Comparison of ENCODE assay signal across 13 cellular contexts in genomic region chr4:8539661-8540060, GRCh38. TPM values are rescaled to one million over a fixed set of nuclear protein-coding genes. Genes with fewer than 3 reads are reported as not detected.
A peak's percentile ranks its signal among the peaks of the same experiment; 100 is the strongest.
DNase-seq lines count a peak whose midpoint lies in the region; ATAC-seq and TF ChIP-seq lines count a peak whose summit lies in the region.
"Had no signal": no experiment of that assay in that cellular context is flagged by ENCODE, and none has a peak within 500 bp of the region (broad histone marks: within the 10 kb centered on the region; RNA-seq: fewer than 3 reads in every experiment).

No MANE protein-coding gene starts in this region.

- DNase-seq in EL, result no peak
- DNase-seq in CD14-positive monocyte (ENCODE audit: low spot score), result no peak
- DNase-seq in DMS114 treated with DMSO at 0.1 percent for 48 hours (lab: John Stamatoyannopoulos, UW; ENCODE audit: unreplicated experiment), result no peak
- DNase-seq in HuH-7.5 (ENCODE audit: low spot score), result no peak
- DNase-seq: left colon had no signal

- H3K9ac ChIP-seq in BLaER1 treated with 17β-estradiol and CSF1 and Interleukin-3, amounts not matched to agents 10 nM and 100 nM, result no peak overlapping the region

- intact Hi-C loops in CD14-positive monocyte (cut with micrococcal nuclease), result no loop called here

- H3K4me2 ChIP-seq in BLaER1 treated with 17β-estradiol and CSF1 and Interleukin-3, amounts not matched to agents 10 nM and 100 nM, result peak overlapping the region; percentile 36 to 81 (median 63); a peak in 21 of 22 replicates

- no peaks in the 10 kb centered on the region for H3K9me3 Mint-ChIP-seq in activated T-helper 17 cell treated with anti-CD3 and anti-CD28 coated beads, Interleukin-2, amount 50 U/mL, for 72 hours
- H3K9me3 Mint-ChIP-seq in CD14-positive monocyte, result peaks cover under 1 to 13% (median 7%) of the 10 kb centered on the region in 7 donors
- H3K9me3 Mint-ChIP-seq: nephron had no signal

- H3K36me3 ChIP-seq in BLaER1 treated with 17β-estradiol and CSF1 and Interleukin-3, amounts not matched to agents 10 nM and 100 nM, result no peaks in the 10 kb centered on the region
- H3K36me3 ChIP-seq: breast epithelium, Peyer's patch had no signal

- H3K4me3 ChIP-seq in BLaER1 treated with 17β-estradiol and CSF1 and Interleukin-3, amounts not matched to agents 10 nM and 100 nM, result no peak overlapping the region
- H3K4me3 ChIP-seq: breast epithelium, Peyer's patch had no signal

- H3K27ac ChIP-seq in BLaER1 treated with 17β-estradiol and CSF1 and Interleukin-3, amounts not matched to agents 10 nM and 100 nM, result no peak overlapping the region
- H3K27ac ChIP-seq: Peyer's patch had no signal

- ATAC-seq in GM18511 (IDR thresholded peaks at IDR 0.05; ENCODE audit: unreplicated experiment), result peak; percentile 41
- ATAC-seq in HG02678 (IDR thresholded peaks at IDR 0.05; ENCODE audit: unreplicated experiment), result peak; percentile 32
- ATAC-seq in activated T-helper 17 cell treated with anti-CD3 and anti-CD28 coated beads, Interleukin-2, amount 50 U/mL, for 72 hours (replicated peaks), result peak; percentile 71
- ATAC-seq: left colon, right cardiac atrium had no signal

- H3K4me1 ChIP-seq in BLaER1 treated with 17β-estradiol and CSF1 and Interleukin-3, amounts not matched to agents 10 nM and 100 nM, result peaks cover 36 to 77% (median 65%) of the 10 kb centered on the region in 10 experiments

- H3K4me1 Mint-ChIP-seq in activated T-helper 17 cell treated with anti-CD3 and anti-CD28 coated beads, Interleukin-2, amount 50 U/mL, for 72 hours, result no peaks in the 10 kb centered on the region
- H3K4me1 Mint-ChIP-seq in CD14-positive monocyte, result peaks cover 7% of the 10 kb centered on the region

- peaks cover 0 to 24% (median 6%) of the 10 kb centered on the region in 11 experiments; a peak in 15 of 22 replicates for H4K20me1 ChIP-seq in BLaER1 treated with 17β-estradiol and CSF1 and Interleukin-3, amounts not matched to agents 10 nM and 100 nM

- peaks cover 12 to 41% (median 15%) of the 10 kb centered on the region in 11 experiments for H3K9me3 ChIP-seq in BLaER1 treated with 17β-estradiol and CSF1 and Interleukin-3, amounts not matched to agents 10 nM and 100 nM (replicated peaks in 1 of 11)
- H3K9me3 ChIP-seq: breast epithelium had no signal

- peak overlapping the region; percentile 77 for H3K27ac Mint-ChIP-seq in activated T-helper 17 cell treated with anti-CD3 and anti-CD28 coated beads, Interleukin-2, amount 50 U/mL, for 72 hours
- no peak overlapping the region for H3K27ac Mint-ChIP-seq in CD14-positive monocyte
- H3K27ac Mint-ChIP-seq: nephron had no signal

- peaks cover 20 to 66% (median 45%) of the 10 kb centered on the region in 11 experiments; a peak in 21 of 22 replicates for H3K27me3 ChIP-seq in BLaER1 treated with 17β-estradiol and CSF1 and Interleukin-3, amounts not matched to agents 10 nM and 100 nM
- H3K27me3 ChIP-seq: breast epithelium, Peyer's patch had no signal

- H3K27me3 Mint-ChIP-seq in activated T-helper 17 cell treated with anti-CD3 and anti-CD28 coated beads, Interleukin-2, amount 50 U/mL, for 72 hours, result no peaks in the 10 kb centered on the region
- H3K27me3 Mint-ChIP-seq in CD14-positive monocyte (ENCODE audit: low read depth in 3 of 3), result peaks cover 0 to 6% (median 2%) of the 10 kb centered on the region in 3 donors

- TF ChIP-seq CTCF in CD14-positive monocyte (IDR thresholded peaks at IDR 0.05), result no peak

- no peaks in the 10 kb centered on the region for H3K36me3 Mint-ChIP-seq in activated T-helper 17 cell treated with anti-CD3 and anti-CD28 coated beads, Interleukin-2, amount 50 U/mL, for 72 hours (ENCODE audit: low read depth)
- H3K36me3 Mint-ChIP-seq in CD14-positive monocyte, result no peaks in the 10 kb centered on the region

- peak overlapping the region; percentile 57 for H3K4me3 Mint-ChIP-seq in activated T-helper 17 cell treated with anti-CD3 and anti-CD28 coated beads, Interleukin-2, amount 50 U/mL, for 72 hours
- H3K4me3 Mint-ChIP-seq in CD14-positive monocyte, result no peak overlapping the region
- H3K4me3 Mint-ChIP-seq: nephron had no signal

RNA-seq across cellular contexts. Expression of gene GPR78, which starts 40.5 kb away (rescaled TPM):
- not detected for total RNA-seq in activated T-helper 17 cell treated with anti-CD3 and anti-CD28 coated beads, Interleukin-2, amount 50 U/mL, for 72 hours
- not detected for polyA plus RNA-seq in CD14-positive monocyte
- total RNA-seq: Peyer's patch had no signal

RNA-seq across cellular contexts. Expression of gene CPZ, which starts 52.9 kb away (rescaled TPM):
- not detected for total RNA-seq in activated T-helper 17 cell treated with anti-CD3 and anti-CD28 coated beads, Interleukin-2, amount 50 U/mL, for 72 hours
- polyA plus RNA-seq in CD14-positive monocyte, result not detected
